In genomic region chr14:30957813-30958370, GRCh38 we compare ENCODE assay signal across 9 cellular contexts.
DNase-seq lines count a peak whose midpoint lies in the region; ATAC-seq lines count a peak whose summit lies in the region.
"Had no signal": no experiment of that assay in that cellular context is flagged by ENCODE, and none has a peak within 500 bp of the region (broad histone marks: within the 10 kb centered on the region; RNA-seq: fewer than 3 reads in every experiment).

No MANE protein-coding gene starts in this region.

- DNase-seq in HuH-7.5 (ENCODE audit: low spot score), result peak; percentile 27
- peak; percentile 6 for DNase-seq in medulla oblongata (ENCODE audit: extremely low spot score)
- DNase-seq in SIG-M5 treated with dmso at 0.1 percent for 504 hours (lab: John Stamatoyannopoulos, UW; ENCODE audit: unreplicated experiment), result no peak
- no peak for DNase-seq in C1 segment of cervical spinal cord (lab: John Stamatoyannopoulos, UW)
- DNase-seq in amniotic stem cell (lab: John Stamatoyannopoulos, UW), result no peak
- DNase-seq: activated effector memory CD4-positive, alpha-beta T cell treated with anti-CD3 and anti-CD28 coated beads, Interleukin-2, amount 50 U/mL, for 16 hours had no signal

- peak; percentile 40 for ATAC-seq in GM18520 (IDR thresholded peaks at IDR 0.05; ENCODE audit: unreplicated experiment)
- ATAC-seq in GM21825 (IDR thresholded peaks at IDR 0.05; ENCODE audit: unreplicated experiment), result peak; percentile 67
- ATAC-seq: SK-N-SH treated with all-trans-retinoic acid at 6 μM for 48 hours had no signal

Comparison
In these comparisons a context has a peak if more than half of its experiments do, and no peak if none do; other contexts are left out.
1. DNase-seq: peak in HuH-7.5 (single experiment) and medulla oblongata (single experiment); none in SIG-M5 treated with dmso at 0.1 percent for 504 hours (single experiment), C1 segment of cervical spinal cord (0 of 14) and amniotic stem cell (single experiment).